In the genomic region with DNA sequence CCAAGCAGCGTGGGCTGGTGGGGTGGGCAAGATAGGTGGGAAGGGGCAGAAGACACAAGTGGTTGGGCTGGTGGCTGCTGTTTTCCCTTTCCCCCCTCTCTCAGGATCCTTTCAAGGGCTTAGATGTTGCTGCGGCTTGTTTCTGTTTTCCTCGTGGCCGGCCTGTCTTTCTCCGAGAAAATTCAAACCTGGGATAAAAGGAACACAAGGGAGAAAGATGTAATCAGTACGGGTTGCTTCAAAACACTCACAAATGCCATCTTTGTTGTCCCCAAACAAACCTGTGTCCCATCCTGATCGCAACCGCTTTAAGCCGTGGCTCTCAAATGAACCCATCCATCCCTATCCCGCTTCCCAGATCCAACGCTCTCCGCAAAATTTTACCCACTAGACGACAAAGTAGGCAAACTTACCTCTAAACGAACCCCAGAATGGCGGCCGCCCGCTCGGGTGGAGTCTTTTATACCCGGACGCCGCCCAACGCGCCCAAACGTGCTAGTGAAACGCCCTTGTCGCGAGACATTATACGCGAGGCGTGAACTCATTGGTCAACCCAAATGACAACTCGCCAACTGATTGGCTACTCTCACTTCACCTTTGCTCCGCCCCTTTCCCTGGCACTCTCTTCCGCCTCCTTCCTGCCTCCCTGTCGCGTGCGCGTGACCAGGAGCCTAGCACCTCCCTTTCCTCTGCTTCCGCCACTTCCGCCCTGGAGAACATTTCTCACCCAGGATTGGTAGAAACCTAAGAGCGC, we compare ENCODE assay signal across 8 cellular contexts. TPM values are rescaled to one million over a fixed set of nuclear protein-coding genes. Genes with fewer than 3 reads are reported as not detected.
DNase-seq lines count a peak whose midpoint lies in the region; ATAC-seq and TF ChIP-seq lines count a peak whose summit lies in the region.

A gene (minus strand): TSS at position 433 of the 754 bp plus-strand sequence. CDS start 7,299 bp downstream, outside the sequence.

- POLR2A ChIA-PET in Panc1 (lab: Charles Lee) = no interaction called here

- in situ Hi-C loops in Panc1 (cut with HindIII; ENCODE audit: low pct_unique_long_range_greater_than_20kb, low sequenced_read_pairs) = no loop called here

- BruUV-seq in Panc1 (replicated peaks; lab: Mats Ljungman, UMichigan) = TSS peak; percentile 88

- H3K27me3 ChIP-seq in Panc1 (ENCODE audit: control insufficient read depth, insufficient read depth, low read length) = no peaks in the 10 kb centered on the region
- no peaks in the 10 kb centered on the region for H3K27me3 ChIP-seq in mucosa of stomach (ENCODE audit: control insufficient read depth, insufficient read depth, low read length)

- peak within 1 kb of the TSS; percentile 100 for H3K9ac ChIP-seq in mucosa of stomach (ENCODE audit: low read length)

- H3K4me3 ChIP-seq in Panc1 (ENCODE audit: low read depth in 2 of 2, low read length in 2 of 2) (peak within 1 kb of the TSS; percentile 71 to 98), mucosa of stomach (ENCODE audit: low read length) (peak within 1 kb of the TSS; percentile 99)

- peak; percentile 100 for TF ChIP-seq POLR2A in erythroblast (IDR thresholded peaks at IDR 0.05; ENCODE audit: low read length)

- CTCF ChIA-PET in Panc1 (lab: Charles Lee) = no interaction called here

- peak within 1 kb of the TSS; percentile 100 for H3K27ac ChIP-seq in Panc1 (ENCODE audit: low read length)

- intact Hi-C loops in Panc1 (cut with micrococcal nuclease; ENCODE audit: unreplicated experiment) = no loop called here

- H3K9me3 ChIP-seq in Panc1 (ENCODE audit: control insufficient read depth, insufficient read depth, low read depth, low read length) (no peaks in the 10 kb centered on the region), mucosa of stomach (ENCODE audit: control insufficient read depth, low read length) (no peaks in the 10 kb centered on the region)

- peaks cover 38% of the 10 kb centered on the region for H3K4me1 Mint-ChIP-seq in activated T-cell treated with anti-CD3 and anti-CD28 coated beads, Interleukin-2, amount 50 U/mL, for 4 hours (ENCODE audit: low read depth)

- H3K36me3 ChIP-seq in Panc1 (ENCODE audit: control insufficient read depth, insufficient read depth, low read length) = peaks cover 22% of the 10 kb centered on the region
- H3K36me3 ChIP-seq in mucosa of stomach (ENCODE audit: control insufficient read depth, insufficient read depth, low read length) = peaks cover 18% of the 10 kb centered on the region

- no peaks in the 10 kb centered on the region for H3K9me3 Mint-ChIP-seq in activated T-cell treated with anti-CD3 and anti-CD28 coated beads, Interleukin-2, amount 50 U/mL, for 4 hours

- peak; percentile 75 for ATAC-seq in GM21723 (IDR thresholded peaks at IDR 0.05; ENCODE audit: unreplicated experiment)
- peak; percentile 90 for ATAC-seq in Panc1
- peak; percentile 79 to 82 for ATAC-seq in activated T-cell treated with anti-CD3 and anti-CD28 coated beads, Interleukin-2, amount 50 U/mL, for 4 hours

- DNase-seq in DMS53 (lab: John Stamatoyannopoulos, UW) (peak; percentile 100), KG1 (lab: John Stamatoyannopoulos, UW) (peak; percentile 100), Panc1 (ENCODE audit: low read depth, low spot score) (peak; percentile 100), erythroblast (lab: John Stamatoyannopoulos, UW) (peak; percentile 100)
- DNase-seq in activated T-cell treated with anti-CD3 and anti-CD28 coated beads, Interleukin-2, amount 50 U/mL, for 4 hours = peak; percentile 97
- peak; percentile 94 for DNase-seq in stimulated activated CD8-positive, alpha-beta memory T cell treated with anti-CD3 and anti-CD28 coated beads, Interleukin-7, amount 100 ng/mL, for 1 hour (ENCODE audit: low read depth in 2 of 2)

- peak within 1 kb of the TSS; percentile 90 for H3K4me3 Mint-ChIP-seq in activated T-cell treated with anti-CD3 and anti-CD28 coated beads, Interleukin-2, amount 50 U/mL, for 4 hours

- peaks cover 32% of the 10 kb centered on the region for H3K4me1 ChIP-seq in Panc1 (ENCODE audit: control insufficient read depth, insufficient read depth, low read length)
- peaks cover 31% of the 10 kb centered on the region for H3K4me1 ChIP-seq in mucosa of stomach (ENCODE audit: control insufficient read depth, insufficient read depth, low read length)

- TF ChIP-seq CTCF in Panc1 (IDR thresholded peaks at IDR 0.05) = no peak

- H3K27me3 Mint-ChIP-seq in activated T-cell treated with anti-CD3 and anti-CD28 coated beads, Interleukin-2, amount 50 U/mL, for 4 hours (ENCODE audit: low read depth) = no peaks in the 10 kb centered on the region

- H3K36me3 Mint-ChIP-seq in activated T-cell treated with anti-CD3 and anti-CD28 coated beads, Interleukin-2, amount 50 U/mL, for 4 hours (ENCODE audit: insufficient read depth) = peaks cover 42% of the 10 kb centered on the region

RNA-seq across cellular contexts. Expression of the gene that starts here (rescaled TPM):
- total RNA-seq in Panc1 (2021; ENCODE audit: unreplicated experiment) = 82.9 TPM
- 31.9 TPM for polyA plus RNA-seq in Panc1 (2012; ENCODE audit: insufficient read length)
- total RNA-seq in activated T-cell treated with anti-CD3 and anti-CD28 coated beads, Interleukin-2, amount 50 U/mL, for 4 hours = 100 to 1,000 TPM; 102 to 106 (median 106) TPM

Comparison
In these comparisons a context has a peak if more than half of its experiments do, and no peak if none do; other contexts are left out.
1. Peak in every context shown above with its lines: DNase-seq, ATAC-seq, H3K4me3 ChIP-seq and H3K27ac ChIP-seq.